ENCODE assay signal across 1 cellular context in genomic region chr2:113039675-113040074, GRCh38.
TF ChIP-seq lines count a peak whose summit lies in the region.

No MANE protein-coding gene starts in this region.

TF ChIP-seq in IMR-90, 13 proteins besides CTCF, POLR2A, EP300 and RAD21:
- TF ChIP-seq SMC3 (IDR thresholded peaks at IDR 0.05; ENCODE audit: low read depth, low read length): no peak
- TF ChIP-seq USF2 (IDR thresholded peaks at IDR 0.05; ENCODE audit: low read depth, low read length): no peak
- no peak for TF ChIP-seq MAZ (IDR thresholded peaks at IDR 0.05; ENCODE audit: borderline replicate concordance, low read depth, low read length)
- TF ChIP-seq MAFK (IDR thresholded peaks at IDR 0.05; ENCODE audit: low read depth, low read length): peak; percentile 43; the same call in 1 of the 2 replicates
